1 cellular context compared by ENCODE assay signal in the genomic region with DNA sequence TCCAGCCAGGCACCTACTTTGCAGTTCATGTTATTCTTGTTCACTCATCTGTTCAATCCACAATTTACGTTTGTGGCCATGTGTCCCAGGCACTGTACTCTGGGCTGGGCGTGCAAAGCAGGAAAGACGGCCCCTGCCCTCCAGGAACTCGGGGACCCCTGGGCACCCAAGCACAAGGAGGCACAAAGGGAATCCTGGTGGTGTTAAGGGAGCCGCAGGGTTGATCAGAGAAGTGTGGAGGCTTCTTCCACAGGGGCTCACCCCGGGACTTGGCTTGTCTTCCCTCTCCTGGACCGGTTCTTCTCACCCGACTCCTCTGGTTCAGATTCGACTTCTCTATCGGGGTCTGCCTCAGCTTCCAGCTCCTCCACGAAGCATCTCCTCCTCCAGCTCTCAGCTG.
TF ChIP-seq lines count a peak whose summit lies in the region.

No MANE protein-coding gene starts in this region.

TF ChIP-seq in H1, 55 proteins besides CTCF, POLR2A, EP300 and RAD21 (continued from another document):
- TF ChIP-seq, protein P1, sequence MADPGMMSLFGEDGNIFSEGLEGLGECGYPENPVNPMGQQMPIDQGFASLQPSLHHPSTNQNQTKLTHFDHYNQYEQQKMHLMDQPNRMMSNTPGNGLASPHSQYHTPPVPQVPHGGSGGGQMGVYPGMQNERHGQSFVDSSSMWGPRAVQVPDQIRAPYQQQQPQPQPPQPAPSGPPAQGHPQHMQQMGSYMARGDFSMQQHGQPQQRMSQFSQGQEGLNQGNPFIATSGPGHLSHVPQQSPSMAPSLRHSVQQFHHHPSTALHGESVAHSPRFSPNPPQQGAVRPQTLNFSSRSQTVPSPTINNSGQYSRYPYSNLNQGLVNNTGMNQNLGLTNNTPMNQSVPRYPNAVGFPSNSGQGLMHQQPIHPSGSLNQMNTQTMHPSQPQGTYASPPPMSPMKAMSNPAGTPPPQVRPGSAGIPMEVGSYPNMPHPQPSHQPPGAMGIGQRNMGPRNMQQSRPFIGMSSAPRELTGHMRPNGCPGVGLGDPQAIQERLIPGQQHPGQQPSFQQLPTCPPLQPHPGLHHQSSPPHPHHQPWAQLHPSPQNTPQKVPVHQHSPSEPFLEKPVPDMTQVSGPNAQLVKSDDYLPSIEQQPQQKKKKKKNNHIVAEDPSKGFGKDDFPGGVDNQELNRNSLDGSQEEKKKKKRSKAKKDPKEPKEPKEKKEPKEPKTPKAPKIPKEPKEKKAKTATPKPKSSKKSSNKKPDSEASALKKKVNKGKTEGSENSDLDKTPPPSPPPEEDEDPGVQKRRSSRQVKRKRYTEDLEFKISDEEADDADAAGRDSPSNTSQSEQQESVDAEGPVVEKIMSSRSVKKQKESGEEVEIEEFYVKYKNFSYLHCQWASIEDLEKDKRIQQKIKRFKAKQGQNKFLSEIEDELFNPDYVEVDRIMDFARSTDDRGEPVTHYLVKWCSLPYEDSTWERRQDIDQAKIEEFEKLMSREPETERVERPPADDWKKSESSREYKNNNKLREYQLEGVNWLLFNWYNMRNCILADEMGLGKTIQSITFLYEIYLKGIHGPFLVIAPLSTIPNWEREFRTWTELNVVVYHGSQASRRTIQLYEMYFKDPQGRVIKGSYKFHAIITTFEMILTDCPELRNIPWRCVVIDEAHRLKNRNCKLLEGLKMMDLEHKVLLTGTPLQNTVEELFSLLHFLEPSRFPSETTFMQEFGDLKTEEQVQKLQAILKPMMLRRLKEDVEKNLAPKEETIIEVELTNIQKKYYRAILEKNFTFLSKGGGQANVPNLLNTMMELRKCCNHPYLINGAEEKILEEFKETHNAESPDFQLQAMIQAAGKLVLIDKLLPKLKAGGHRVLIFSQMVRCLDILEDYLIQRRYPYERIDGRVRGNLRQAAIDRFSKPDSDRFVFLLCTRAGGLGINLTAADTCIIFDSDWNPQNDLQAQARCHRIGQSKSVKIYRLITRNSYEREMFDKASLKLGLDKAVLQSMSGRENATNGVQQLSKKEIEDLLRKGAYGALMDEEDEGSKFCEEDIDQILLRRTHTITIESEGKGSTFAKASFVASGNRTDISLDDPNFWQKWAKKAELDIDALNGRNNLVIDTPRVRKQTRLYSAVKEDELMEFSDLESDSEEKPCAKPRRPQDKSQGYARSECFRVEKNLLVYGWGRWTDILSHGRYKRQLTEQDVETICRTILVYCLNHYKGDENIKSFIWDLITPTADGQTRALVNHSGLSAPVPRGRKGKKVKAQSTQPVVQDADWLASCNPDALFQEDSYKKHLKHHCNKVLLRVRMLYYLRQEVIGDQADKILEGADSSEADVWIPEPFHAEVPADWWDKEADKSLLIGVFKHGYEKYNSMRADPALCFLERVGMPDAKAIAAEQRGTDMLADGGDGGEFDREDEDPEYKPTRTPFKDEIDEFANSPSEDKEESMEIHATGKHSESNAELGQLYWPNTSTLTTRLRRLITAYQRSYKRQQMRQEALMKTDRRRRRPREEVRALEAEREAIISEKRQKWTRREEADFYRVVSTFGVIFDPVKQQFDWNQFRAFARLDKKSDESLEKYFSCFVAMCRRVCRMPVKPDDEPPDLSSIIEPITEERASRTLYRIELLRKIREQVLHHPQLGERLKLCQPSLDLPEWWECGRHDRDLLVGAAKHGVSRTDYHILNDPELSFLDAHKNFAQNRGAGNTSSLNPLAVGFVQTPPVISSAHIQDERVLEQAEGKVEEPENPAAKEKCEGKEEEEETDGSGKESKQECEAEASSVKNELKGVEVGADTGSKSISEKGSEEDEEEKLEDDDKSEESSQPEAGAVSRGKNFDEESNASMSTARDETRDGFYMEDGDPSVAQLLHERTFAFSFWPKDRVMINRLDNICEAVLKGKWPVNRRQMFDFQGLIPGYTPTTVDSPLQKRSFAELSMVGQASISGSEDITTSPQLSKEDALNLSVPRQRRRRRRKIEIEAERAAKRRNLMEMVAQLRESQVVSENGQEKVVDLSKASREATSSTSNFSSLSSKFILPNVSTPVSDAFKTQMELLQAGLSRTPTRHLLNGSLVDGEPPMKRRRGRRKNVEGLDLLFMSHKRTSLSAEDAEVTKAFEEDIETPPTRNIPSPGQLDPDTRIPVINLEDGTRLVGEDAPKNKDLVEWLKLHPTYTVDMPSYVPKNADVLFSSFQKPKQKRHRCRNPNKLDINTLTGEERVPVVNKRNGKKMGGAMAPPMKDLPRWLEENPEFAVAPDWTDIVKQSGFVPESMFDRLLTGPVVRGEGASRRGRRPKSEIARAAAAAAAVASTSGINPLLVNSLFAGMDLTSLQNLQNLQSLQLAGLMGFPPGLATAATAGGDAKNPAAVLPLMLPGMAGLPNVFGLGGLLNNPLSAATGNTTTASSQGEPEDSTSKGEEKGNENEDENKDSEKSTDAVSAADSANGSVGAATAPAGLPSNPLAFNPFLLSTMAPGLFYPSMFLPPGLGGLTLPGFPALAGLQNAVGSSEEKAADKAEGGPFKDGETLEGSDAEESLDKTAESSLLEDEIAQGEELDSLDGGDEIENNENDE (IDR thresholded peaks at IDR 0.05; ENCODE audit: insufficient replicate concordance, low read length): no peak
- TF ChIP-seq JUND (IDR thresholded peaks at IDR 0.05; ENCODE audit: low read length): no peak
- no peak for TF ChIP-seq RBBP5 (IDR thresholded peaks at IDR 0.05; ENCODE audit: borderline replicate concordance, low read depth, low read length)
